Comparison of ENCODE assay signal across 8 cellular contexts in the genomic region with DNA sequence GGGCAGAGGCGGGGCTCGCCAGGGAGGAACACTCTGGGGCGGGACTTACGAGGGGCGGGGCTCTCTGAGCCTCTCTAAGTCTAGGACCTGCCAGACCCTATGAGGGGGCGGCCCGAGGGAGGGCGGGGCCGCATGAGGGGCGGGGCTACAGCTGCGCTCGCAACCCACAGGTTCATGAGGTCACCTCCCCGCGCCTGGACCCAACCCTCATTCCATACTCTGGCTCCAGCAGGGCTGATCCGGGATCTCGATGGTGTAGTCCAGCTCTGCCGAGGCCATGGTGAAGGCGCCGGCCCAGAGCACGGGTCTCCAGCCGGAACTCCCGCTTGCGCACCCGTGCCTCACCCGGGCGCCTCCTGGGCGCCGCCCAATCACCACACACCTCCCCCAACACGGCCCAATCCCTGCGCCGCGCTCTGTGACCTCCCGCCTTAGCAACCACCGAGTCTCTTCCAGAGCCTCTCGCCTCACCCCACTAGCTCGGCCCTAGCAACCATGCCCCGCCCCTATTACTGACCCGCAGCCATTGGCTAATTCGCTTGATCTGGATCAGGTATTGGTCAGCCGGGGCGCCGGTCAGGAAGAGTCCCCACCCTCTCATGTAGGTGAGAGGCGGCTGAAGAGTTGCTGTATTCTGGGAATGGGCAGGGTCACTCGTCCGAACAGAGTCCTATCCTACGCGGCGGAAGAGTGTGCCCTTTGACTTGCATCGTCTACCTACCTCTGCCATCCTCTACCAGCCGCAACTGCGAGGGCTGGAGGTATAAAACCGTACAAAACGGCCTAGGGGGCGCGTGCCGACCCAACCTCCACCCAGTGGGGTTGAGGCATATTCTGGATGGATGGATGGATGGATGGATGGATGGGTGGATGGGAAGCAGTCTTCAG. TPM values are rescaled to one million over a fixed set of nuclear protein-coding genes. Genes with fewer than 3 reads are reported as not detected.
A peak's percentile ranks its signal among the peaks of the same experiment; 100 is the strongest.
DNase-seq lines count a peak whose midpoint lies in the region; ATAC-seq and TF ChIP-seq lines count a peak whose summit lies in the region.

TSS of gene ARMH1 (plus strand) at position 602 of the 888 bp plus-strand sequence. CDS start 14,984 bp downstream, outside the sequence.
TSS of gene TMEM53 (minus strand) at position 369 of the 888 bp plus-strand sequence. CDS start at position 279, 90 bp downstream.

- TF ChIP-seq CTCF in GM13976 (IDR thresholded peaks at IDR 0.05; ENCODE audit: borderline replicate concordance, control extremely low read depth, extremely low read depth, insufficient read depth, missing control alignments), result no peak
- no peak for TF ChIP-seq CTCF in upper lobe of right lung (IDR thresholded peaks at IDR 0.05)

- intact Hi-C loops in left cardiac atrium (cut with DNase I), result no loop called here
- intact Hi-C loops in posterior vena cava (cut with DNase I), result loop anchor here in 1 of 2 donors (5.0 kb wide), 1 partner anchor 1092 kb away; no protein-coding TSS in a partner anchor
- intact Hi-C loops in upper lobe of right lung (cut with DNase I), result no loop called here

- peak within 1 kb of the TSS; percentile 97 for H3K27ac ChIP-seq in upper lobe of right lung

- in situ Hi-C loops in GM13976 (cut with MboI; ENCODE audit: low sequenced_read_pairs, unreplicated experiment), result no loop called here

- H3K4me1 ChIP-seq in upper lobe of right lung, result peaks cover 42% of the 10 kb centered on the region

- no peaks in the 10 kb centered on the region for H3K36me3 ChIP-seq in upper lobe of right lung

- H3K4me3 ChIP-seq in upper lobe of right lung, result peak within 1 kb of the TSS; percentile 65

- H3K27me3 ChIP-seq in upper lobe of right lung, result no peaks in the 10 kb centered on the region

- peak; percentile 87 for ATAC-seq in HG02852 (IDR thresholded peaks at IDR 0.05; ENCODE audit: unreplicated experiment)
- peak; percentile 98 for ATAC-seq in left cardiac atrium
- ATAC-seq in upper lobe of right lung, result peak; percentile 96

- peak; percentile 96 for DNase-seq in GM13976 (ENCODE audit: low spot score)
- DNase-seq in NCI-H1436 treated with DMSO at 0.1 percent for 48 hours (lab: John Stamatoyannopoulos, UW), result peak; percentile 86
- peak; percentile 88 to 99 (median 93) for DNase-seq in T-helper 1 cell
- DNase-seq in amniotic stem cell (lab: John Stamatoyannopoulos, UW), result peak; percentile 97
- peak; percentile 100 for DNase-seq in left cardiac atrium
- DNase-seq in posterior vena cava (ENCODE audit: low spot score), result peak; percentile 100
- DNase-seq in upper lobe of right lung, result peak; percentile 99

- H3K9me3 ChIP-seq in upper lobe of right lung, result no peaks in the 10 kb centered on the region

RNA-seq across cellular contexts. Expression of gene ARMH1, which starts in this region (rescaled TPM):
- total RNA-seq in left cardiac atrium, result 1 to 10 TPM in 1 of 2 donors, under 1 TPM in 1; 0.16 to 1.2 TPM
- total RNA-seq in posterior vena cava, result 1 to 10 TPM; 1.0 to 1.6 TPM
- 5.9 TPM for total RNA-seq in upper lobe of right lung

RNA-seq across cellular contexts. Expression of gene TMEM53, which starts in this region (rescaled TPM):
- total RNA-seq in left cardiac atrium (10 to 100 TPM; 11.1 to 11.4 TPM), posterior vena cava (1 to 10 TPM; 3.8 to 5.3 TPM), upper lobe of right lung (13.9 TPM)

Comparison
In these comparisons a context has a peak if more than half of its experiments do, and no peak if none do; other contexts are left out.
1. Peak in every context shown above with its lines: DNase-seq, ATAC-seq, H3K4me3 ChIP-seq and H3K27ac ChIP-seq.